Comparison of ENCODE assay signal across 27 cellular contexts in the genomic region with DNA sequence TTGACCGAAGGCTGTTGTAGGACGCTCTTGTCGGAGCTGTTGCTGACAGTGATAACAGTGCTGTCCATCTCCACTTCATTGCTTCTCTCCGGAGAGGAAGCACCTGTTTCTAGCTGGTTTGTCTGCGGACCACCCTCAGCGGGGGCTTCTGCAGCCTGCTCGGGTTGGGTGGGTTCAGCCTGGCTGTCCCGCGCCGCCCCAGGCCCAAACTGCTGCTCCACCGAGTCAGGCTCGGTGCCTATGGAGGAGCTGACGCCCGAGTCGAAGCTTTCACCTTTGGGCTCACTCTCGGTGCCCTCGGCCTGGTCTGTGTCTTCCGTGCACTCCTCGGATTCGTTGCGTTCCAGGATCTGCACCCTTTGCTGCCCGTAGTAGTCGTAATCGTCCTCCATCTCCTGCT. TPM values are rescaled to one million over a fixed set of nuclear protein-coding genes. Genes with fewer than 3 reads are reported as not detected.
"Had no signal": no experiment of that assay in that cellular context is flagged by ENCODE, and none has a peak within 500 bp of the region (broad histone marks: within the 10 kb centered on the region; RNA-seq: fewer than 3 reads in every experiment).

No MANE protein-coding gene starts in this region.

- H3K9me3 ChIP-seq: ascending aorta had no signal

- H3K27me3 ChIP-seq: ascending aorta, cardiac muscle cell had no signal

- H3K4me3 ChIP-seq: ascending aorta, cardiac muscle cell had no signal

- ATAC-seq: activated CD8-positive, alpha-beta T cell treated with anti-CD3 and anti-CD28 coated beads for 36 hours; activated naive CD8-positive, alpha-beta T cell treated with anti-CD3 and anti-CD28 coated beads, Interleukin-2, amount 50 U/mL, for 24 hours had no signal

- DNase-seq: activated B cell treated with CpG ODN at 0.5 μM for 24 hours; activated CD4-positive, alpha-beta memory T cell treated with anti-CD3 and anti-CD28 coated beads for 36 hours; activated CD4-positive, alpha-beta T cell treated with anti-CD3 and anti-CD28 coated beads for 4 hours; activated CD4-positive, alpha-beta T cell treated with anti-CD3 and anti-CD28 coated beads, Interleukin-2, amount 10 ng/mL, durations not matched to agents 24 days and 14 days; activated CD4-positive, alpha-beta T cell treated with anti-CD3 and anti-CD28 coated beads, Interleukin-2, amount 50 U/mL, for 1 hour; activated CD4-positive, alpha-beta T cell treated with anti-CD3 and anti-CD28 coated beads, Interleukin-2, amount 50 U/mL, for 4 hours; activated CD4-positive, CD25-positive, alpha-beta regulatory T cell treated with anti-CD3 and anti-CD28 coated beads, Interleukin-2, amount 50 U/mL, for 72 hours; activated CD8-positive, alpha-beta memory T cell treated with anti-CD3 and anti-CD28 coated beads, Interleukin-2, amount 50 U/mL, for 48 hours; activated CD8-positive, alpha-beta T cell treated with anti-CD3 and anti-CD28 coated beads for 36 hours; activated effector memory CD4-positive, alpha-beta T cell treated with Interleukin-2 at 50 U/mL for 16 hours; activated gamma-delta T cell; activated naive CD4-positive, alpha-beta T cell treated with anti-CD3 and anti-CD28 coated beads, Interleukin-2, amount 10 ng/mL, durations not matched to agents 7 days and 5 days; activated naive CD4-positive, alpha-beta T cell treated with Interleukin-2 at 50 U/mL for 16 hours; activated naive CD8-positive, alpha-beta T cell treated with anti-CD3 and anti-CD28 coated beads, Interleukin-2, amount 10 ng/mL, durations not matched to agents 7 days and 5 days; activated naive CD8-positive, alpha-beta T cell treated with anti-CD3 and anti-CD28 coated beads, Interleukin-2, amount 50 U/mL, for 24 hours; activated T-cell treated with anti-CD3 and anti-CD28 coated beads, Interleukin-2, amount 50 U/mL, for 24 hours; activated T-cell treated with anti-CD3 and anti-CD28 coated beads, Interleukin-2, amount 50 U/mL, for 48 hours; amygdala; anterior cingulate cortex; central memory CD4-positive, alpha-beta T cell; T-helper 1 cell; T-helper 2 cell; T-helper 9 cell had no signal

- H3K27ac ChIP-seq: ascending aorta, cardiac muscle cell, VCaP had no signal

- H3K4me1 ChIP-seq: ascending aorta had no signal

RNA-seq across cellular contexts. Expression of gene TIGIT, which starts 56.9 kb away (rescaled TPM):
- total RNA-seq: ascending aorta, bronchial epithelial cell, cardiac muscle cell had no signal
- polyA plus RNA-seq: cardiac muscle cell had no signal
